18 cellular contexts compared by ENCODE assay signal in the genomic region with DNA sequence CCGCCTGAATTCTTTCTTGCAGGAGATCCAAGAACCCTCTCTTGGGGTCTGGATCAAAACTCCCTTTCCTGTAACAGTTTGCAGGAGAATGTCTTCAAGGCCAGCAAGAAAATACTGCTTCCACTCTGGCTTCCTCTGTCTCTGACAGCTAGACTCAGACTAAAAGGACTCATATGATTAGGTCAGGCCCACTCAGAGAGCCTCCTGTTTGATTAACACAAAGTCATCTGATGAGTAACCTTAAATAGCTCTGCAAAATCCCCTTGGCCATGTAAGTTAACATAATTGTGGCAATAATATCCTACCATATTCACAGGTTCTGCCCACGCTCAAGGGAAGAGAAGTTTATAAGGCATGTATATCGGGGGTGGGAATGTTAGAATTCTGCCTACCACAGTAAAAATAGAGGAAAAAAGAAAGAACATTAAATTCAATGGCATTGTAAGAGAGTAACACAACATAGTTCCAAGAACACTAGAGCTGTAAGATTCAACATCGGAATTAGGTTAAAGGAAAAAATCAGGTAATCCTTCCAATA. TPM values are rescaled to one million over a fixed set of nuclear protein-coding genes. Genes with fewer than 3 reads are reported as not detected.
"Had no signal": no experiment of that assay in that cellular context is flagged by ENCODE, and none has a peak within 500 bp of the region (broad histone marks: within the 10 kb centered on the region; RNA-seq: fewer than 3 reads in every experiment).

No MANE protein-coding gene starts in this region.

- DNase-seq: activated B cell treated with CpG ODN at 0.5 μM for 24 hours; activated CD4-positive, alpha-beta T cell treated with anti-CD3 and anti-CD28 coated beads, Interleukin-2, amount 10 ng/mL, durations not matched to agents 24 days and 14 days; activated effector memory CD4-positive, alpha-beta T cell treated with Interleukin-2 at 50 U/mL for 16 hours; activated T-cell treated with anti-CD3 and anti-CD28 coated beads for 4 hours; brain microvascular endothelial cell; effector CD8-positive, alpha-beta T cell; hypothalamus; left colon; mesendoderm; nephron progenitor cell; stimulated activated CD4-positive, alpha-beta T cell treated with anti-CD3 and anti-CD28 coated beads, Interleukin-4, amount 100 ng/mL, for 24 hours; stimulated activated naive CD8-positive, alpha-beta T cell treated with anti-CD3 and anti-CD28 coated beads, Interleukin-15, amount 100 ng/mL, for 72 hours; thyroid gland; uterus had no signal

- H3K27ac ChIP-seq: brain microvascular endothelial cell, thyroid gland, uterus had no signal

RNA-seq across cellular contexts. Expression of a gene that starts 20.6 kb away (rescaled TPM):
- total RNA-seq: activated B cell treated with CpG ODN at 0.5 μM for 24 hours; activated CD4-positive, alpha-beta T cell treated with anti-CD3 and anti-CD28 coated beads, Interleukin-2, amount 10 ng/mL, durations not matched to agents 24 days and 14 days; activated CD8-positive, alpha-beta memory T cell treated with anti-CD3 and anti-CD28 coated beads for 36 hours; epithelial cell of proximal tubule; omental fat pad; pulmonary artery endothelial cell had no signal

RNA-seq across cellular contexts. Expression of a gene that starts 37.9 kb away (rescaled TPM):
- total RNA-seq: activated B cell treated with CpG ODN at 0.5 μM for 24 hours; activated CD4-positive, alpha-beta T cell treated with anti-CD3 and anti-CD28 coated beads, Interleukin-2, amount 10 ng/mL, durations not matched to agents 24 days and 14 days; activated CD8-positive, alpha-beta memory T cell treated with anti-CD3 and anti-CD28 coated beads for 36 hours; epithelial cell of proximal tubule; left colon; pulmonary artery endothelial cell; thyroid gland; uterus had no signal
